ENCODE assay signal across 8 cellular contexts in genomic region chr4:77820836-77821561, GRCh38. TPM values are rescaled to one million over a fixed set of nuclear protein-coding genes. Genes with fewer than 3 reads are reported as not detected.
DNase-seq lines count a peak whose midpoint lies in the region; ATAC-seq and TF ChIP-seq lines count a peak whose summit lies in the region.

No MANE protein-coding gene starts in this region.

- H3K4me1 ChIP-seq in mesodermal cell (ENCODE audit: control insufficient read depth, insufficient read depth, low read length, poor library complexity, severe bottlenecking) = peaks cover 4% of the 10 kb centered on the region
- H3K4me1 ChIP-seq in urinary bladder (ENCODE audit: insufficient read depth) = no peaks in the 10 kb centered on the region

- DNase-seq in GM10266 (ENCODE audit: extremely low spot score) (peak; percentile 10), NB4 (ENCODE audit: low read depth) (peak; percentile 45), NCI-H2227 (lab: John Stamatoyannopoulos, UW; ENCODE audit: unreplicated experiment) (no peak), DMS153 treated with DMSO at 0.1 percent for 48 hours (lab: John Stamatoyannopoulos, UW; ENCODE audit: unreplicated experiment) (no peak)
- DNase-seq in central memory CD8-positive, alpha-beta T cell (ENCODE audit: low spot score in 2 of 2) = no peak

- H3K4me1 Mint-ChIP-seq in central memory CD8-positive, alpha-beta T cell = peaks cover 53% of the 10 kb centered on the region

- H3K36me3 ChIP-seq in mesodermal cell (ENCODE audit: control insufficient read depth, insufficient read depth, low read length) = no peaks in the 10 kb centered on the region
- no peaks in the 10 kb centered on the region for H3K36me3 ChIP-seq in urinary bladder (ENCODE audit: insufficient read depth)

- peak overlapping the region; percentile 93 for H3K4me3 Mint-ChIP-seq in central memory CD8-positive, alpha-beta T cell

- peaks cover 48% of the 10 kb centered on the region for H3K36me3 Mint-ChIP-seq in central memory CD8-positive, alpha-beta T cell (ENCODE audit: insufficient read depth)

- TF ChIP-seq POLR2A in NB4 (IDR thresholded peaks at IDR 0.05; ENCODE audit: extremely low read depth, insufficient read length) = no peak

- no peaks in the 10 kb centered on the region for H3K9me3 ChIP-seq in mesodermal cell (ENCODE audit: control insufficient read depth, low read length)

- no peaks in the 10 kb centered on the region for H3K27me3 Mint-ChIP-seq in central memory CD8-positive, alpha-beta T cell

- H3K27ac Mint-ChIP-seq in central memory CD8-positive, alpha-beta T cell (ENCODE audit: low read depth) = peak overlapping the region; percentile 99

- H3K27ac ChIP-seq in mesodermal cell (ENCODE audit: low read depth, low read length, severe bottlenecking) (no peak overlapping the region), urinary bladder (ENCODE audit: low read depth) (peak overlapping the region; percentile 93)

- no peak for ATAC-seq in central memory CD8-positive, alpha-beta T cell (replicated peaks; ENCODE audit: extremely low read depth, poor library complexity, severe bottlenecking)
- ATAC-seq in HG02763 (IDR thresholded peaks at IDR 0.05; ENCODE audit: unreplicated experiment) = no peak

- H3K4me3 ChIP-seq in NB4 (ENCODE audit: low read depth, low read length) (peak overlapping the region; percentile 84), mesodermal cell (ENCODE audit: extremely low read depth, insufficient read depth, low read length, poor library complexity, severe bottlenecking) (peak overlapping the region; percentile 91), urinary bladder (ENCODE audit: low read depth, low read length) (peak overlapping the region; percentile 89)

- 77 to 80% methylated on average over 3 of the region's 7 CpGs for WGBS in mesodermal cell (ENCODE audit: insufficient coverage in 2 of 2), 2 experiments
- WGBS in urinary bladder = 27% methylated on average over 7 of the region's 7 CpGs

- TF ChIP-seq CTCF in GM10266 (IDR thresholded peaks at IDR 0.05; ENCODE audit: control insufficient read depth, insufficient read depth, low read depth, missing control alignments) (no peak), NB4 (IDR thresholded peaks at IDR 0.05; ENCODE audit: low read depth, low read length) (no peak)

- no peaks in the 10 kb centered on the region for H3K9me3 Mint-ChIP-seq in central memory CD8-positive, alpha-beta T cell

RNA-seq across cellular contexts. Expression of gene CNOT6L, which starts 1.8 kb away (rescaled TPM):
- 13.7 TPM for polyA plus RNA-seq in mesodermal cell (2013, experiment 1 of 2)
- 13.4 TPM for polyA plus RNA-seq in mesodermal cell (2013, experiment 2 of 2)
- 51.7 TPM for total RNA-seq in urinary bladder
- polyA plus RNA-seq in urinary bladder = 11.8 TPM

RNA-seq across cellular contexts. Expression of gene MRPL1, which starts 41.6 kb away (rescaled TPM):
- 15.5 TPM for polyA plus RNA-seq in mesodermal cell (2013, experiment 1 of 2)
- polyA plus RNA-seq in mesodermal cell (2013, experiment 2 of 2) = 27.5 TPM
- 42.8 TPM for total RNA-seq in urinary bladder
- polyA plus RNA-seq in urinary bladder = 22.8 TPM

Comparison
In these comparisons a context has a peak if more than half of its experiments do, and no peak if none do; other contexts are left out.
1. DNase-seq: peak in GM10266 (single experiment) and NB4 (single experiment); none in central memory CD8-positive, alpha-beta T cell (0 of 2), NCI-H2227 (single experiment) and DMS153 treated with DMSO at 0.1 percent for 48 hours (single experiment).
2. Peak in every context shown above with its lines, with median percentiles within 50 percentile points of each other: H3K4me3 ChIP-seq.